Comparison of ENCODE assay signal across 27 cellular contexts in the genomic region with DNA sequence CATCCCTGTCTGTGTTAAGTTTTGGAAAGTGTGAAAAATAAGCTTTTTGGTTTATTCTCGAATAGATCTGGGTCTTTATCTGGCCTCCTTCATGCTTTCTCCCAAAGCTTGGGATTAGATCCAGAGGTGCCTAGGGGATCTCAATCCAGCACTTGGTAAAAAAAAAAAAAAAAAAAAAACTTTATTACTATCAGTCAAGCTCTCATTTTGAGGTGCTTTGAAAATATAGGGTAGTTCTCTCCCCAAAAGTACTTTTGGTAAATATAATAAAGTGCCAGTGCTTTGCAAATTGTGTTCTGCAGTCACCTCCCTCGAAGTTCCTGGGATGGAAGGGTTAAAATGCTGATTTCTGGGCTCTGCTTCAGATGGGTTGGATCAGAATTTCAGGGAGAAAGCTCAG.
"Had no signal": no experiment of that assay in that cellular context is flagged by ENCODE, and none has a peak within 500 bp of the region (broad histone marks: within the 10 kb centered on the region; RNA-seq: fewer than 3 reads in every experiment).

No MANE protein-coding gene starts in this region.

- H3K4me3 ChIP-seq: adrenal gland, Peyer's patch, SJCRH30 had no signal

- H3K9me3 Mint-ChIP-seq: activated B cell treated with CpG ODN at 0.5 μM for 24 hours; activated naive CD4-positive, alpha-beta T cell treated with anti-CD3 and anti-CD28 coated beads for 36 hours; activated naive CD8-positive, alpha-beta T cell treated with anti-CD3 and anti-CD28 coated beads, Interleukin-2, amount 10 ng/mL, durations not matched to agents 7 days and 5 days had no signal

- H3K27ac Mint-ChIP-seq: activated B cell treated with CpG ODN at 0.5 μM for 24 hours; activated naive CD4-positive, alpha-beta T cell treated with anti-CD3 and anti-CD28 coated beads for 36 hours had no signal

- DNase-seq: activated B cell treated with CpG ODN at 0.5 μM for 24 hours; activated CD4-positive, alpha-beta T cell treated with anti-CD3 and anti-CD28 coated beads for 1 hour; activated CD8-positive, alpha-beta memory T cell treated with anti-CD3 and anti-CD28 coated beads, Interleukin-2, amount 50 U/mL, for 48 hours; activated CD8-positive, alpha-beta T cell treated with anti-CD3 and anti-CD28 coated beads, Interleukin-2, amount 10 ng/mL, durations not matched to agents 7 days and 5 days; activated gamma-delta T cell; adrenal gland; anterior cingulate cortex; cerebellar nuclear complex; KG1; NCI-H1092; NCI-H1417; NCI-H1694; NCI-H2029; NCI-H2107; NCI-H2171 treated with DMSO at 0.1 percent for 48 hours; NCI-H345; NCI-H510A; NCI-H526 treated with DMSO at 0.1 percent for 48 hours; NCI-H82; Peyer's patch; Right ventricle myocardium superior; SJCRH30; SK-N-SH; T-helper 9 cell had no signal

- H3K4me1 ChIP-seq: adrenal gland, Peyer's patch, SJCRH30 had no signal

- H3K9me3 ChIP-seq: adrenal gland, Peyer's patch, SJCRH30, SK-N-SH had no signal

- H3K36me3 ChIP-seq: adrenal gland, Peyer's patch, SJCRH30 had no signal

- H3K36me3 Mint-ChIP-seq: activated naive CD8-positive, alpha-beta T cell treated with anti-CD3 and anti-CD28 coated beads, Interleukin-2, amount 10 ng/mL, durations not matched to agents 7 days and 5 days had no signal

- H3K9me2 ChIP-seq: SK-N-SH had no signal

- H3K27me3 ChIP-seq: adrenal gland, Peyer's patch, SJCRH30 had no signal

- H3K27ac ChIP-seq: adrenal gland, Peyer's patch, RWPE1, SJCRH30 had no signal

- H3K4me1 Mint-ChIP-seq: activated B cell treated with CpG ODN at 0.5 μM for 24 hours had no signal

- H3K9ac ChIP-seq: SK-N-SH had no signal
